In genomic region chr2:69389271-69389670, GRCh38 we compare ENCODE assay signal across 19 cellular contexts.
"Had no signal": no experiment of that assay in that cellular context is flagged by ENCODE, and none has a peak within 500 bp of the region (broad histone marks: within the 10 kb centered on the region; RNA-seq: fewer than 3 reads in every experiment).

No MANE protein-coding gene starts in this region.

- DNase-seq: colonic mucosa; effector CD8-positive, alpha-beta T cell; erythroblast; esophagus squamous epithelium; hypothalamus; left ventricle myocardium superior; lower lobe of right lung; naive thymus-derived CD8-positive, alpha-beta T cell; sigmoid colon; stimulated activated CD4-positive, alpha-beta T cell treated with anti-CD3 and anti-CD28 coated beads, Interleukin-2, amount 100 ng/mL, for 24 hours; stimulated activated CD4-positive, alpha-beta T cell treated with anti-CD3 and anti-CD28 coated beads, Interleukin-4, amount 100 ng/mL, for 24 hours; stimulated activated naive CD8-positive, alpha-beta T cell treated with anti-CD3 and anti-CD28 coated beads, Interleukin-15, Interleukin-2, amounts not matched to agents 100 U/mL and 50 U/mL, for 24 hours had no signal

- H3K36me3 Mint-ChIP-seq: stimulated activated effector memory CD8-positive, alpha-beta T cell treated with anti-CD3 and anti-CD28 coated beads, Interleukin-12 subunit alpha, Interleukin-12 subunit beta, amount 100 ng/mL, for 72 hours had no signal

- H3K27me3 Mint-ChIP-seq: dendritic cell treated with granulocyte-macrophage colony-stimulating factor and Interleukin-4, amounts not matched to agents 40 ng/mL and 50 ng/mL, for 4 days; naive thymus-derived CD8-positive, alpha-beta T cell had no signal

- ATAC-seq: left ventricle myocardium superior; lower lobe of right lung; naive thymus-derived CD8-positive, alpha-beta T cell; stimulated activated effector memory CD8-positive, alpha-beta T cell treated with anti-CD3 and anti-CD28 coated beads, Interleukin-12 subunit alpha, Interleukin-12 subunit beta, amount 100 ng/mL, for 72 hours; stimulated activated naive CD8-positive, alpha-beta T cell treated with anti-CD3 and anti-CD28 coated beads, Interleukin-15, Interleukin-2, amounts not matched to agents 100 U/mL and 50 U/mL, for 24 hours had no signal

- H3K27me3 ChIP-seq: colonic mucosa, esophagus squamous epithelium, right atrium auricular region, sigmoid colon, tibial nerve, vagina had no signal

- H3K9me3 ChIP-seq: colonic mucosa, esophagus squamous epithelium, lower lobe of right lung, prostate gland, right atrium auricular region, sigmoid colon, thoracic aorta, tibial nerve, vagina had no signal

- H3K27ac Mint-ChIP-seq: dendritic cell treated with granulocyte-macrophage colony-stimulating factor and Interleukin-4, amounts not matched to agents 40 ng/mL and 50 ng/mL, for 4 days; naive thymus-derived CD8-positive, alpha-beta T cell; stimulated activated effector memory CD8-positive, alpha-beta T cell treated with anti-CD3 and anti-CD28 coated beads, Interleukin-12 subunit alpha, Interleukin-12 subunit beta, amount 100 ng/mL, for 72 hours had no signal

- H3K4me3 ChIP-seq: colonic mucosa, esophagus squamous epithelium, lower lobe of right lung, prostate gland, right atrium auricular region, sigmoid colon, thoracic aorta, tibial nerve, vagina had no signal

- H3K27ac ChIP-seq: colonic mucosa, esophagus squamous epithelium, lower lobe of right lung, prostate gland, right atrium auricular region, sigmoid colon, thoracic aorta, tibial nerve, vagina had no signal

- H3K9me3 Mint-ChIP-seq: dendritic cell treated with granulocyte-macrophage colony-stimulating factor and Interleukin-4, amounts not matched to agents 40 ng/mL and 50 ng/mL, for 4 days; stimulated activated effector memory CD8-positive, alpha-beta T cell treated with anti-CD3 and anti-CD28 coated beads, Interleukin-12 subunit alpha, Interleukin-12 subunit beta, amount 100 ng/mL, for 72 hours had no signal

- H3K4me3 Mint-ChIP-seq: dendritic cell treated with granulocyte-macrophage colony-stimulating factor and Interleukin-4, amounts not matched to agents 40 ng/mL and 50 ng/mL, for 4 days; naive thymus-derived CD8-positive, alpha-beta T cell; stimulated activated effector memory CD8-positive, alpha-beta T cell treated with anti-CD3 and anti-CD28 coated beads, Interleukin-12 subunit alpha, Interleukin-12 subunit beta, amount 100 ng/mL, for 72 hours had no signal

- H3K36me3 ChIP-seq: colonic mucosa, prostate gland, right atrium auricular region, thoracic aorta had no signal
